Comparison of ENCODE assay signal across 8 cellular contexts in genomic region chr19:39410620-39411005, GRCh38.
DNase-seq lines count a peak whose midpoint lies in the region; ATAC-seq and TF ChIP-seq lines count a peak whose summit lies in the region.

No MANE protein-coding gene starts in this region.

- H3K36me3 Mint-ChIP-seq in central memory CD8-positive, alpha-beta T cell (ENCODE audit: insufficient read depth) = peaks cover 79% of the 10 kb centered on the region

- H3K4me1 ChIP-seq in ACC112 (ENCODE audit: control insufficient read depth, insufficient read depth, low read length, unreplicated experiment) (peaks cover 22% of the 10 kb centered on the region), KMS-11 (ENCODE audit: low read depth, poor library complexity, severe bottlenecking) (peaks cover 29% of the 10 kb centered on the region), muscle layer of colon (ENCODE audit: insufficient read depth, low read length) (peaks cover 43% of the 10 kb centered on the region)

- peaks cover 64% of the 10 kb centered on the region for H3K4me1 Mint-ChIP-seq in central memory CD8-positive, alpha-beta T cell

- peak overlapping the region; percentile 80; the same call in 1 of the 2 replicates for H3K9ac ChIP-seq in KMS-11
- peak overlapping the region; percentile 99 for H3K9ac ChIP-seq in muscle layer of colon (ENCODE audit: low read length)

- H3K36me3 ChIP-seq in ACC112 (ENCODE audit: insufficient read depth, low read length) = peaks cover 17% of the 10 kb centered on the region; the same call in 1 of the 2 replicates
- H3K36me3 ChIP-seq in KMS-11 (ENCODE audit: insufficient read depth) = no peaks in the 10 kb centered on the region
- H3K36me3 ChIP-seq in muscle layer of colon (ENCODE audit: insufficient read depth, low read length) = peaks cover 17% of the 10 kb centered on the region

- no peaks in the 10 kb centered on the region for H4K20me1 ChIP-seq in KMS-11 (ENCODE audit: insufficient read depth)

- no peaks in the 10 kb centered on the region for H3K27me3 ChIP-seq in ACC112 (ENCODE audit: insufficient read depth, low read length)
- no peaks in the 10 kb centered on the region for H3K27me3 ChIP-seq in KMS-11 (ENCODE audit: insufficient read depth, low read depth)
- H3K27me3 ChIP-seq in muscle layer of colon (ENCODE audit: control insufficient read depth in 1 of 2, insufficient read depth in 2 of 2, low read length in 2 of 2) = no peaks in the 10 kb centered on the region

- no peak overlapping the region for H2AFZ ChIP-seq in ACC112 (ENCODE audit: low read length, unreplicated experiment)
- no peak overlapping the region for H2AFZ ChIP-seq in KMS-11 (ENCODE audit: low read depth)

- H3K4me3 Mint-ChIP-seq in central memory CD8-positive, alpha-beta T cell = peak overlapping the region; percentile 80

- H3K9me3 ChIP-seq in muscle layer of colon (ENCODE audit: low read length) = no peaks in the 10 kb centered on the region

- peak overlapping the region; percentile 100 for H3K27ac Mint-ChIP-seq in central memory CD8-positive, alpha-beta T cell (ENCODE audit: low read depth)

- no peak for TF ChIP-seq CTCF in KMS-11 (conservative IDR thresholded peaks at IDR 0.05; ENCODE audit: low read depth, low read length)

- H3K79me2 ChIP-seq in ACC112 (ENCODE audit: control insufficient read depth, insufficient read depth, low read length, unreplicated experiment) (peaks cover 39% of the 10 kb centered on the region), KMS-11 (ENCODE audit: insufficient read depth, low read depth) (peaks cover 24% of the 10 kb centered on the region)

- no peaks in the 10 kb centered on the region for H3K27me3 Mint-ChIP-seq in central memory CD8-positive, alpha-beta T cell

- H3K27ac ChIP-seq in ACC112 (ENCODE audit: low read depth, low read length) (peak overlapping the region; percentile 98), KMS-11 (peak overlapping the region; percentile 61; the same call in 1 of the 2 replicates), muscle layer of colon (ENCODE audit: low read depth, low read length) (peak overlapping the region; percentile 97)

- H3K4me3 ChIP-seq in ACC112 (ENCODE audit: low read depth, low read length) (peak overlapping the region; percentile 82), KMS-11 (IDR thresholded peaks at IDR 0.05; ENCODE audit: insufficient read depth, low read depth, low read length) (no peak overlapping the region), muscle layer of colon (ENCODE audit: low read depth in 1 of 2, low read length in 2 of 2) (peak overlapping the region; percentile 33 to 82)

- no peak for DNase-seq in central memory CD8-positive, alpha-beta T cell (ENCODE audit: low spot score in 2 of 2)
- DNase-seq in D341Med (ENCODE audit: low spot score) = no peak
- DNase-seq in NCI-H2107 (lab: John Stamatoyannopoulos, UW) = no peak
- no peak for DNase-seq in effector CD8-positive, alpha-beta T cell (lab: John Stamatoyannopoulos, UW)

- no peak for ATAC-seq in central memory CD8-positive, alpha-beta T cell (replicated peaks; ENCODE audit: extremely low read depth, poor library complexity, severe bottlenecking)
- ATAC-seq in HG02973 (IDR thresholded peaks at IDR 0.05; ENCODE audit: unreplicated experiment) = no peak

- peaks cover 5% of the 10 kb centered on the region for H3K9me3 Mint-ChIP-seq in central memory CD8-positive, alpha-beta T cell

- H3K4me2 ChIP-seq in KMS-11 = peak overlapping the region; percentile 71
